In genomic region chr14:37202265-37202664, GRCh38 we compare ENCODE assay signal across 21 cellular contexts. TPM values are rescaled to one million over a fixed set of nuclear protein-coding genes. Genes with fewer than 3 reads are reported as not detected.
A peak's percentile ranks its signal among the peaks of the same experiment; 100 is the strongest.
DNase-seq lines count a peak whose midpoint lies in the region; ATAC-seq and TF ChIP-seq lines count a peak whose summit lies in the region.
"Had no signal": no experiment of that assay in that cellular context is flagged by ENCODE, and none has a peak within 500 bp of the region (broad histone marks: within the 10 kb centered on the region; RNA-seq: fewer than 3 reads in every experiment).

No MANE protein-coding gene starts in this region.

- no peak overlapping the region for H3K4me3 Mint-ChIP-seq in HFFc6
- H3K4me3 Mint-ChIP-seq: activated CD4-positive, alpha-beta T cell treated with anti-CD3 and anti-CD28 coated beads for 36 hours; CD4-positive, alpha-beta T cell; neural progenitor cell; stimulated activated naive CD8-positive, alpha-beta T cell treated with anti-CD3 and anti-CD28 coated beads, Interleukin-15, Interleukin-2, amounts not matched to agents 100 ng/mL and 50 ng/mL, for 24 hours had no signal

- no peaks in the 10 kb centered on the region for H3K27me3 ChIP-seq in sigmoid colon
- H3K27me3 ChIP-seq: neural progenitor cell, Peyer's patch had no signal

- peaks cover 25% of the 10 kb centered on the region for H3K4me1 Mint-ChIP-seq in HFFc6 (ENCODE audit: low read depth)

- no peak for TF ChIP-seq POLR2A in sigmoid colon (IDR thresholded peaks at IDR 0.05)

- no peak for ATAC-seq in left cardiac atrium
- no peak for ATAC-seq in SK-N-SH treated with all-trans-retinoic acid at 6 μM for 48 hours
- ATAC-seq: activated CD4-positive, alpha-beta T cell treated with anti-CD3 and anti-CD28 coated beads for 36 hours had no signal

- peak; percentile 42 for DNase-seq in HFFc6
- peak; percentile 11 for DNase-seq in astrocyte of the cerebellum (ENCODE audit: low read depth)
- DNase-seq in fibroblast of gingiva (ENCODE audit: low read depth), result peak; percentile 11
- DNase-seq in renal cortical epithelial cell (ENCODE audit: low read depth), result peak; percentile 6
- DNase-seq in left cardiac atrium, result no peak
- no peak for DNase-seq in sigmoid colon
- DNase-seq: activated CD4-positive, alpha-beta T cell treated with anti-CD3 and anti-CD28 coated beads for 36 hours; activated gamma-delta T cell treated with Interleukin-2 at 50 U/mL for 16 hours; activated T-cell treated with anti-CD3 and anti-CD28 coated beads, Interleukin-2, amount 50 U/mL, for 1 hour; CD4-positive, alpha-beta T cell; DMS 273 treated with DMSO at 0.1 percent for 48 hours; Kasumi-1; kidney; NCI-H1092; NCI-H187; NCI-H526 treated with DMSO at 0.1 percent for 48 hours; Peyer's patch; T-helper 2 cell had no signal

- H3K36me3 ChIP-seq in sigmoid colon, result no peaks in the 10 kb centered on the region
- H3K36me3 ChIP-seq: neural progenitor cell, Peyer's patch had no signal

- no peak overlapping the region for H3K4me3 ChIP-seq in astrocyte of the cerebellum (ENCODE audit: low read depth, low read length)
- H3K4me3 ChIP-seq in sigmoid colon, result no peak overlapping the region
- H3K4me3 ChIP-seq: neural progenitor cell, Peyer's patch had no signal

- H3K27ac ChIP-seq in sigmoid colon, result no peak overlapping the region
- H3K27ac ChIP-seq: neural progenitor cell, Peyer's patch had no signal

- H3K9me3 ChIP-seq in sigmoid colon, result peaks cover 0 to 6% (median 0%) of the 10 kb centered on the region in 4 donors

- peaks cover 0 to 12% (median 7%) of the 10 kb centered on the region in 4 donors for H3K4me1 ChIP-seq in sigmoid colon
- H3K4me1 ChIP-seq: neural progenitor cell, Peyer's patch had no signal

- H3K9me3 Mint-ChIP-seq in HFFc6, result peaks cover 25% of the 10 kb centered on the region
- H3K9me3 Mint-ChIP-seq: stimulated activated naive CD8-positive, alpha-beta T cell treated with anti-CD3 and anti-CD28 coated beads, Interleukin-15, Interleukin-2, amounts not matched to agents 100 ng/mL and 50 ng/mL, for 24 hours had no signal

- intact Hi-C loops in left cardiac atrium (cut with DNase I) (no loop called here), sigmoid colon (cut with DNase I) (no loop called here)

- no peak overlapping the region for H3K27ac Mint-ChIP-seq in HFFc6
- H3K27ac Mint-ChIP-seq: activated CD4-positive, alpha-beta T cell treated with anti-CD3 and anti-CD28 coated beads for 36 hours; CD4-positive, alpha-beta T cell; neural progenitor cell; stimulated activated naive CD8-positive, alpha-beta T cell treated with anti-CD3 and anti-CD28 coated beads, Interleukin-15, Interleukin-2, amounts not matched to agents 100 ng/mL and 50 ng/mL, for 24 hours had no signal

- no peak for TF ChIP-seq EP300 in sigmoid colon (IDR thresholded peaks at IDR 0.05)

- in situ Hi-C loops in astrocyte of the cerebellum (cut with HindIII; ENCODE audit: low sequenced_read_pairs), result no loop called here

- no peak for TF ChIP-seq CTCF in HFFc6 (IDR thresholded peaks at IDR 0.05)
- no peak for TF ChIP-seq CTCF in astrocyte of the cerebellum (IDR thresholded peaks at IDR 0.05; ENCODE audit: low read depth, low read length, missing control alignments)
- no peak for TF ChIP-seq CTCF in sigmoid colon (IDR thresholded peaks at IDR 0.05)

- H3K27me3 Mint-ChIP-seq in HFFc6 (ENCODE audit: insufficient read depth), result peaks cover 4% of the 10 kb centered on the region

- WGBS in sigmoid colon, 2 donors, result 56 to 81% methylated on average over 2 of the region's 2 CpGs

- peaks cover 27% of the 10 kb centered on the region for H3K36me3 Mint-ChIP-seq in HFFc6 (ENCODE audit: low read depth)

TF ChIP-seq in SK-N-SH treated with all-trans-retinoic acid at 6 μM for 48 hours, 23 proteins besides CTCF, POLR2A, EP300 and RAD21:
- TF ChIP-seq PPARA (CRISPR knock-in tag; IDR thresholded peaks at IDR 0.05; ENCODE audit: borderline replicate concordance) (no peak), TSHZ2 (CRISPR knock-in tag; IDR thresholded peaks at IDR 0.05) (no peak), TOX (CRISPR knock-in tag; IDR thresholded peaks at IDR 0.05; ENCODE audit: borderline replicate concordance) (no peak), ZNF8 (CRISPR knock-in tag; IDR thresholded peaks at IDR 0.05) (no peak), ZNF70 (CRISPR knock-in tag; IDR thresholded peaks at IDR 0.05) (no peak), PATZ1 (CRISPR knock-in tag; IDR thresholded peaks at IDR 0.05; ENCODE audit: borderline replicate concordance) (no peak), POU6F1 (CRISPR knock-in tag; IDR thresholded peaks at IDR 0.05; ENCODE audit: borderline replicate concordance, low read depth) (no peak), CSDC2 (CRISPR knock-in tag; IDR thresholded peaks at IDR 0.05) (no peak), TCF4 (CRISPR knock-in tag; IDR thresholded peaks at IDR 0.05; ENCODE audit: borderline replicate concordance) (no peak), ZNF565 (CRISPR knock-in tag; conservative IDR thresholded peaks at IDR 0.05; ENCODE audit: low read depth) (no peak), ZC3H10 (CRISPR knock-in tag; IDR thresholded peaks at IDR 0.05) (no peak), GLIS3 (CRISPR knock-in tag; IDR thresholded peaks at IDR 0.05) (no peak), ESRRG (CRISPR knock-in tag; IDR thresholded peaks at IDR 0.05) (no peak), ISL1 (CRISPR knock-in tag; IDR thresholded peaks at IDR 0.05) (no peak), OSR1 (CRISPR knock-in tag; IDR thresholded peaks at IDR 0.05) (no peak), SNAI2 (CRISPR knock-in tag; IDR thresholded peaks at IDR 0.05) (no peak), ZFP3 (CRISPR knock-in tag; IDR thresholded peaks at IDR 0.05) (no peak)
TF ChIP-seq in SK-N-SH treated with all-trans-retinoic acid at 6 μM for 48 hours: peak in this region for 0.

RNA-seq across cellular contexts. Expression of gene MIPOL1, which starts 4.5 kb away (rescaled TPM):
- 1 to 10 TPM; 6.5 to 7.7 (median 6.8) TPM for total RNA-seq in HFFc6 (2021; fragmentation: NEBNext Ultra II Directional; extraction: Animal tissue kit (Norgen Biotek cat#: 25700))
- total RNA-seq in renal cortical epithelial cell (6.4 and 18.3 TPM in 2 replicates), left cardiac atrium (10 to 100 TPM in 1 of 2 donors, 1 to 10 TPM in 1; 9.0 to 11.7 TPM), sigmoid colon (10 to 100 TPM; 11.7 to 21.6 (median 14.6) TPM)
- polyA plus RNA-seq in sigmoid colon, result 1 to 10 TPM; 1.2 to 2.0 (median 1.4) TPM

RNA-seq across cellular contexts. Expression of gene SLC25A21, which starts 29.9 kb away (rescaled TPM):
- total RNA-seq in HFFc6 (2021; fragmentation: NEBNext Ultra II Directional; extraction: Animal tissue kit (Norgen Biotek cat#: 25700)), result 1 to 10 TPM in 1 of 6 experiments, under 1 TPM in 5; 0.33 to 1.1 (median 0.47) TPM
- total RNA-seq in renal cortical epithelial cell (0.69 and 0.89 TPM in 2 replicates), left cardiac atrium (under 1 TPM; 0.73 to 0.77 TPM), sigmoid colon (1 to 10 TPM in 3 of 4 donors, under 1 TPM in 1; 0.55 to 1.5 (median 1.1) TPM)
- polyA plus RNA-seq in sigmoid colon, result under 1 TPM in 1 of 3 donors, not detected in 2; 0.13 TPM
- total RNA-seq: activated CD4-positive, alpha-beta T cell treated with anti-CD3 and anti-CD28 coated beads for 36 hours; CD4-positive, alpha-beta T cell had no signal

Comparison
In these comparisons a context has a peak if more than half of its experiments do, and no peak if none do; other contexts are left out.
1. DNase-seq: peak in HFFc6 (single experiment), astrocyte of the cerebellum (single experiment), fibroblast of gingiva (single experiment) and renal cortical epithelial cell (single experiment); none in left cardiac atrium (single experiment) and sigmoid colon (single experiment).